ENCODE assay signal across 14 cellular contexts in the genomic region with DNA sequence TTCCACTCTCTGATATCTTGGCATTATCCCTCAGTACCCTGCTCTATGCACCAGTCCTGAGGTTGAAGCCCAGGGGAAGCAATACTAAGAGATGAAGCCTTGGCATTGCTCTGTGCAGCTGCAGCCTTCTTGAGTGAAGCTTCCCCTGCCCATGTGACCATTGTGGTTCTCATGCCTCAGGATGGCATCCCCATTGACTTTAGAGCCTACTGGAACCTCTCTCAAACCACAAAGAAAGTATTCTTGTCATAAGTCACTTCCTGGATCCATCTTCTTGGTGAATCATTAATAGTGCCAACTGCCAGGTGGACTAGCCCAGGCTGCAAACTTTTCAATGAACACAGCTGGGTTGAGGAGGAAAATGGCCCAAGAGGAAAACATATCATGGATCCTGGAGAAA.
DNase-seq lines count a peak whose midpoint lies in the region; ATAC-seq and TF ChIP-seq lines count a peak whose summit lies in the region.
"Had no signal": no experiment of that assay in that cellular context is flagged by ENCODE, and none has a peak within 500 bp of the region (broad histone marks: within the 10 kb centered on the region; RNA-seq: fewer than 3 reads in every experiment).

No MANE protein-coding gene starts in this region.

- H3K27me3 ChIP-seq in sigmoid colon (no peaks in the 10 kb centered on the region), right atrium auricular region (no peaks in the 10 kb centered on the region), neural progenitor cell (no peaks in the 10 kb centered on the region)
- H3K27me3 ChIP-seq: body of pancreas, thyroid gland had no signal

- peaks cover 5% of the 10 kb centered on the region for H3K9me3 Mint-ChIP-seq in neural progenitor cell

- H3F3A ChIP-seq in neural progenitor cell (ENCODE audit: low read depth) = no peaks in the 10 kb centered on the region

- peaks cover 6% of the 10 kb centered on the region for H3K27me3 Mint-ChIP-seq in neural progenitor cell (ENCODE audit: insufficient read depth, low read depth)

- H3K27ac ChIP-seq in sigmoid colon = no peak overlapping the region
- H3K27ac ChIP-seq in right atrium auricular region = no peak overlapping the region
- H3K27ac ChIP-seq in neural progenitor cell = no peak overlapping the region
- H3K27ac ChIP-seq: body of pancreas, thyroid gland had no signal

- intact Hi-C loops in sigmoid colon (cut with DNase I) = no loop called here

- no peak overlapping the region for H3K27ac Mint-ChIP-seq in neural progenitor cell
- H3K27ac Mint-ChIP-seq: activated CD8-positive, alpha-beta T cell treated with anti-CD3 and anti-CD28 coated beads, Interleukin-2, amount 10 ng/mL, durations not matched to agents 7 days and 5 days had no signal

- H3K9ac ChIP-seq in neural progenitor cell = no peak overlapping the region

- TF ChIP-seq POLR2A in sigmoid colon (IDR thresholded peaks at IDR 0.05) = no peak

- no peaks in the 10 kb centered on the region for H3K79me2 ChIP-seq in neural progenitor cell (ENCODE audit: low read depth)

- no peak overlapping the region for H3K4me3 ChIP-seq in AG10803 (ENCODE audit: low read length)
- H3K4me3 ChIP-seq in sigmoid colon = no peak overlapping the region
- H3K4me3 ChIP-seq in right atrium auricular region = no peak overlapping the region
- no peak overlapping the region for H3K4me3 ChIP-seq in neural progenitor cell
- H3K4me3 ChIP-seq: body of pancreas, thyroid gland had no signal

- no peak overlapping the region for H2AFZ ChIP-seq in neural progenitor cell (replicated peaks)

- peak; percentile 99 for ATAC-seq in GM19452 (IDR thresholded peaks at IDR 0.05; ENCODE audit: unreplicated experiment)
- peak; percentile 97 for ATAC-seq in HG03432 (IDR thresholded peaks at IDR 0.05; ENCODE audit: unreplicated experiment)
- ATAC-seq: activated CD8-positive, alpha-beta T cell treated with anti-CD3 and anti-CD28 coated beads, Interleukin-2, amount 10 ng/mL, durations not matched to agents 7 days and 5 days; body of pancreas; Panc1 had no signal

- H3K9me3 ChIP-seq in sigmoid colon (no peaks in the 10 kb centered on the region), right atrium auricular region (peaks cover 0 to 7% of the 10 kb centered on the region in 2 donors), neural progenitor cell (ENCODE audit: low read depth) (no peaks in the 10 kb centered on the region)
- H3K9me3 ChIP-seq: body of pancreas, thyroid gland had no signal

- no peak overlapping the region for H3K4me2 ChIP-seq in neural progenitor cell

- H3K4me3 Mint-ChIP-seq in neural progenitor cell = no peak overlapping the region
- H3K4me3 Mint-ChIP-seq: activated CD8-positive, alpha-beta T cell treated with anti-CD3 and anti-CD28 coated beads, Interleukin-2, amount 10 ng/mL, durations not matched to agents 7 days and 5 days had no signal

- no peaks in the 10 kb centered on the region for H4K20me1 ChIP-seq in neural progenitor cell (ENCODE audit: low read depth)

- no peak for TF ChIP-seq EP300 in sigmoid colon (IDR thresholded peaks at IDR 0.05)

- H3K36me3 Mint-ChIP-seq in neural progenitor cell = no peaks in the 10 kb centered on the region

- DNase-seq in AG10803 (ENCODE audit: low read depth) = peak; percentile 53
- peak; percentile 47 for DNase-seq in SW480 (ENCODE audit: low spot score)
- no peak for DNase-seq in sigmoid colon
- DNase-seq in right atrium auricular region (ENCODE audit: low spot score) = no peak
- no peak for DNase-seq in neural progenitor cell (ENCODE audit: low spot score)
- no peak for DNase-seq in AG08396 (ENCODE audit: low spot score)
- DNase-seq: activated CD8-positive, alpha-beta T cell treated with anti-CD3 and anti-CD28 coated beads, Interleukin-2, amount 10 ng/mL, durations not matched to agents 7 days and 5 days; body of pancreas; Karpas-422; stimulated activated CD4-positive, alpha-beta T cell treated with anti-CD3 and anti-CD28 coated beads, Interleukin-2, amount 100 ng/mL, for 24 hours; thyroid gland had no signal

- H3K36me3 ChIP-seq in sigmoid colon (no peaks in the 10 kb centered on the region), right atrium auricular region (no peaks in the 10 kb centered on the region), neural progenitor cell (peaks cover 4% of the 10 kb centered on the region)
- H3K36me3 ChIP-seq: thyroid gland had no signal

- no peaks in the 10 kb centered on the region for H3K4me1 Mint-ChIP-seq in neural progenitor cell

- TF ChIP-seq CTCF in AG10803 (conservative IDR thresholded peaks at IDR 0.05; ENCODE audit: low read length) (no peak), sigmoid colon (IDR thresholded peaks at IDR 0.05) (no peak), right atrium auricular region (IDR thresholded peaks at IDR 0.05) (no peak), neural progenitor cell (IDR thresholded peaks at IDR 0.05) (no peak)

- H3K4me1 ChIP-seq in sigmoid colon = no peaks in the 10 kb centered on the region
- no peaks in the 10 kb centered on the region for H3K4me1 ChIP-seq in right atrium auricular region
- no peaks in the 10 kb centered on the region for H3K4me1 ChIP-seq in neural progenitor cell
- H3K4me1 ChIP-seq: body of pancreas, thyroid gland had no signal

Comparison
In these comparisons a context has a peak if more than half of its experiments do, and no peak if none do; other contexts are left out.
1. DNase-seq: peak in AG10803 (single experiment) and SW480 (single experiment); none in sigmoid colon (single experiment), right atrium auricular region (single experiment), neural progenitor cell (single experiment) and AG08396 (single experiment).